In the genomic region with DNA sequence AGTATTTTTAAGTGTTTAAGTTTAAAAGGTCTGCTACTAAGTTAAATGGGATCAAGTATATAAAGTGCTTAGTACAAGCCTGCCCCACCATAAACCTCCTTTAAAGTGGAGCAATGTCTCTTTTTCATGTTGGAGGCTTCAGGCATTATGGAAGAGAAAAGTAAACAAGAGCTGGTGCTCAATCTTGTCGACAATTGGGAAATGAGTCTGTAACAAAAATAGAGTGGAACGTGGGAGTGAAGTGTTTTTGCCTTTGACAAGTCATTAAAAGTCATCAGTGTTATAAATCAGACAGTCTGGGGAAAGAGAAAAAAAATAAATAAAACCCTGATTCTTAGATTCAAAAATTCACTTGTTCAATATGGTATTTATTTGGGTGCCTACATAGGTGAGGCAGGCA, we compare ENCODE assay signal across 1 cellular context.
TF ChIP-seq lines count a peak whose summit lies in the region.

No MANE protein-coding gene starts in this region.

TF ChIP-seq in K562, 482 proteins besides CTCF, POLR2A, EP300 and RAD21 (continued from another document):
- TF ChIP-seq, protein P1, sequence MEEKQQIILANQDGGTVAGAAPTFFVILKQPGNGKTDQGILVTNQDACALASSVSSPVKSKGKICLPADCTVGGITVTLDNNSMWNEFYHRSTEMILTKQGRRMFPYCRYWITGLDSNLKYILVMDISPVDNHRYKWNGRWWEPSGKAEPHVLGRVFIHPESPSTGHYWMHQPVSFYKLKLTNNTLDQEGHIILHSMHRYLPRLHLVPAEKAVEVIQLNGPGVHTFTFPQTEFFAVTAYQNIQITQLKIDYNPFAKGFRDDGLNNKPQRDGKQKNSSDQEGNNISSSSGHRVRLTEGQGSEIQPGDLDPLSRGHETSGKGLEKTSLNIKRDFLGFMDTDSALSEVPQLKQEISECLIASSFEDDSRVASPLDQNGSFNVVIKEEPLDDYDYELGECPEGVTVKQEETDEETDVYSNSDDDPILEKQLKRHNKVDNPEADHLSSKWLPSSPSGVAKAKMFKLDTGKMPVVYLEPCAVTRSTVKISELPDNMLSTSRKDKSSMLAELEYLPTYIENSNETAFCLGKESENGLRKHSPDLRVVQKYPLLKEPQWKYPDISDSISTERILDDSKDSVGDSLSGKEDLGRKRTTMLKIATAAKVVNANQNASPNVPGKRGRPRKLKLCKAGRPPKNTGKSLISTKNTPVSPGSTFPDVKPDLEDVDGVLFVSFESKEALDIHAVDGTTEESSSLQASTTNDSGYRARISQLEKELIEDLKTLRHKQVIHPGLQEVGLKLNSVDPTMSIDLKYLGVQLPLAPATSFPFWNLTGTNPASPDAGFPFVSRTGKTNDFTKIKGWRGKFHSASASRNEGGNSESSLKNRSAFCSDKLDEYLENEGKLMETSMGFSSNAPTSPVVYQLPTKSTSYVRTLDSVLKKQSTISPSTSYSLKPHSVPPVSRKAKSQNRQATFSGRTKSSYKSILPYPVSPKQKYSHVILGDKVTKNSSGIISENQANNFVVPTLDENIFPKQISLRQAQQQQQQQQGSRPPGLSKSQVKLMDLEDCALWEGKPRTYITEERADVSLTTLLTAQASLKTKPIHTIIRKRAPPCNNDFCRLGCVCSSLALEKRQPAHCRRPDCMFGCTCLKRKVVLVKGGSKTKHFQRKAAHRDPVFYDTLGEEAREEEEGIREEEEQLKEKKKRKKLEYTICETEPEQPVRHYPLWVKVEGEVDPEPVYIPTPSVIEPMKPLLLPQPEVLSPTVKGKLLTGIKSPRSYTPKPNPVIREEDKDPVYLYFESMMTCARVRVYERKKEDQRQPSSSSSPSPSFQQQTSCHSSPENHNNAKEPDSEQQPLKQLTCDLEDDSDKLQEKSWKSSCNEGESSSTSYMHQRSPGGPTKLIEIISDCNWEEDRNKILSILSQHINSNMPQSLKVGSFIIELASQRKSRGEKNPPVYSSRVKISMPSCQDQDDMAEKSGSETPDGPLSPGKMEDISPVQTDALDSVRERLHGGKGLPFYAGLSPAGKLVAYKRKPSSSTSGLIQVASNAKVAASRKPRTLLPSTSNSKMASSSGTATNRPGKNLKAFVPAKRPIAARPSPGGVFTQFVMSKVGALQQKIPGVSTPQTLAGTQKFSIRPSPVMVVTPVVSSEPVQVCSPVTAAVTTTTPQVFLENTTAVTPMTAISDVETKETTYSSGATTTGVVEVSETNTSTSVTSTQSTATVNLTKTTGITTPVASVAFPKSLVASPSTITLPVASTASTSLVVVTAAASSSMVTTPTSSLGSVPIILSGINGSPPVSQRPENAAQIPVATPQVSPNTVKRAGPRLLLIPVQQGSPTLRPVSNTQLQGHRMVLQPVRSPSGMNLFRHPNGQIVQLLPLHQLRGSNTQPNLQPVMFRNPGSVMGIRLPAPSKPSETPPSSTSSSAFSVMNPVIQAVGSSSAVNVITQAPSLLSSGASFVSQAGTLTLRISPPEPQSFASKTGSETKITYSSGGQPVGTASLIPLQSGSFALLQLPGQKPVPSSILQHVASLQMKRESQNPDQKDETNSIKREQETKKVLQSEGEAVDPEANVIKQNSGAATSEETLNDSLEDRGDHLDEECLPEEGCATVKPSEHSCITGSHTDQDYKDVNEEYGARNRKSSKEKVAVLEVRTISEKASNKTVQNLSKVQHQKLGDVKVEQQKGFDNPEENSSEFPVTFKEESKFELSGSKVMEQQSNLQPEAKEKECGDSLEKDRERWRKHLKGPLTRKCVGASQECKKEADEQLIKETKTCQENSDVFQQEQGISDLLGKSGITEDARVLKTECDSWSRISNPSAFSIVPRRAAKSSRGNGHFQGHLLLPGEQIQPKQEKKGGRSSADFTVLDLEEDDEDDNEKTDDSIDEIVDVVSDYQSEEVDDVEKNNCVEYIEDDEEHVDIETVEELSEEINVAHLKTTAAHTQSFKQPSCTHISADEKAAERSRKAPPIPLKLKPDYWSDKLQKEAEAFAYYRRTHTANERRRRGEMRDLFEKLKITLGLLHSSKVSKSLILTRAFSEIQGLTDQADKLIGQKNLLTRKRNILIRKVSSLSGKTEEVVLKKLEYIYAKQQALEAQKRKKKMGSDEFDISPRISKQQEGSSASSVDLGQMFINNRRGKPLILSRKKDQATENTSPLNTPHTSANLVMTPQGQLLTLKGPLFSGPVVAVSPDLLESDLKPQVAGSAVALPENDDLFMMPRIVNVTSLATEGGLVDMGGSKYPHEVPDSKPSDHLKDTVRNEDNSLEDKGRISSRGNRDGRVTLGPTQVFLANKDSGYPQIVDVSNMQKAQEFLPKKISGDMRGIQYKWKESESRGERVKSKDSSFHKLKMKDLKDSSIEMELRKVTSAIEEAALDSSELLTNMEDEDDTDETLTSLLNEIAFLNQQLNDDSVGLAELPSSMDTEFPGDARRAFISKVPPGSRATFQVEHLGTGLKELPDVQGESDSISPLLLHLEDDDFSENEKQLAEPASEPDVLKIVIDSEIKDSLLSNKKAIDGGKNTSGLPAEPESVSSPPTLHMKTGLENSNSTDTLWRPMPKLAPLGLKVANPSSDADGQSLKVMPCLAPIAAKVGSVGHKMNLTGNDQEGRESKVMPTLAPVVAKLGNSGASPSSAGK (IDR thresholded peaks at IDR 0.05) = no peak
- TF ChIP-seq KLF16 (IDR thresholded peaks at IDR 0.05) (peak; percentile 33; the same call in 1 of the 2 replicates), MEIS2 (IDR thresholded peaks at IDR 0.05; ENCODE audit: partially characterized antibody) (peak; percentile 93), ZNF316 (IDR thresholded peaks at IDR 0.05) (no peak), FOXK2 (conservative IDR thresholded peaks at IDR 0.05 in 1 of 2, IDR thresholded peaks at IDR 0.05 in 1 of 2; ENCODE audit: low read depth in 2 of 2) (peak; percentile 51 to 80; a peak in 2 of 4 replicates), KAT8 (IDR thresholded peaks at IDR 0.05; ENCODE audit: low read depth) (no peak), HIVEP1 (CRISPR knock-in tag; IDR thresholded peaks at IDR 0.05) (no peak)
